In the genomic region with DNA sequence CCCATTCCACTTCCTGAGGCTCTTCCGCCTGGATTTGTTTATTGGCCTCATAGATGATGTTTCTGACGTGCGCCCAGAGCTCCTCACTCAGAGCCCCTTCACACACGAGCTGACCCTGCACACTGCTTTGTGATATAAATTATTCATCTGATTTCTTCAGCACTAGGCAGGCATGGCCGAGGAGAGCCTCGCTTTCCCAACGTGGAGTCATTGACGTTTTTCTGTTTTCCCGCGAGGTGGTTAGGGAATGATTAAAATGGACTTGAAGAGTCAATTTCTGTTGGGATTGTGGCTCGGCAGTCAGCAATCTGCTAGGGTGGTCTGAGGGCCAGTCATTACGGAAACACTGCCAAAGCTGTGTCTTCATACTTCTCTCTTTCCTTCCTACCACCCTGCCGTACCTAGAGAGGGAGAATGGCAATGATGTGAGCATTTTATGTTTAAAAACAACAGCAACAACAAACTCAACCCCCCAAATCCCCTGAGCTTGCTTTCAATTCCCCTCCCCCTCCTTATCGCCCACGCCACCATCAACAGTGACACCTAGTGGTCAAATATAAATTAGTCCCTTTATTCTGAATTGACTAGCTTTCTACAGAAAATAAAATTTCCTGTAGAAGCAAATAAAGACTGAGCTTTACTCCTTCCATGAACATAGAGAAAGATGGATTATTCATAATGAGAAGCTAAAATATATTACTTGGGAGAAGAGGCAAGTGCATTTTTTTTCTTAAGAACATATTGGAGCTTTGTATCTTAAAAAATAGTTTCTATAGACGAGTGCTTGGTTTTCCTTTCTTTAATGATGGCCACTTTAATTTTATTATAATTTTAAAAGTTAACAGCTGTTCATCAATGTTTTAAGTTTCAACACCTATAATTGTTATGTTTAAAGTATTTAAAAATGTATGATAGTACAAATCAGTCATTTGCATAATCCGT, we compare ENCODE assay signal across 1 cellular context.
TF ChIP-seq lines count a peak whose summit lies in the region.

No MANE protein-coding gene starts in this region.

TF ChIP-seq in HepG2, 621 proteins besides CTCF, POLR2A, EP300 and RAD21 (continued from another document and continues in another):
- TF ChIP-seq, protein P1, sequence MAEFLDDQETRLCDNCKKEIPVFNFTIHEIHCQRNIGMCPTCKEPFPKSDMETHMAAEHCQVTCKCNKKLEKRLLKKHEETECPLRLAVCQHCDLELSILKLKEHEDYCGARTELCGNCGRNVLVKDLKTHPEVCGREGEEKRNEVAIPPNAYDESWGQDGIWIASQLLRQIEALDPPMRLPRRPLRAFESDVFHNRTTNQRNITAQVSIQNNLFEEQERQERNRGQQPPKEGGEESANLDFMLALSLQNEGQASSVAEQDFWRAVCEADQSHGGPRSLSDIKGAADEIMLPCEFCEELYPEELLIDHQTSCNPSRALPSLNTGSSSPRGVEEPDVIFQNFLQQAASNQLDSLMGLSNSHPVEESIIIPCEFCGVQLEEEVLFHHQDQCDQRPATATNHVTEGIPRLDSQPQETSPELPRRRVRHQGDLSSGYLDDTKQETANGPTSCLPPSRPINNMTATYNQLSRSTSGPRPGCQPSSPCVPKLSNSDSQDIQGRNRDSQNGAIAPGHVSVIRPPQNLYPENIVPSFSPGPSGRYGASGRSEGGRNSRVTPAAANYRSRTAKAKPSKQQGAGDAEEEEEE (CRISPR knock-in tag; IDR thresholded peaks at IDR 0.05; ENCODE audit: borderline replicate concordance), result no peak
- TF ChIP-seq ZBTB7B (CRISPR knock-in tag; IDR thresholded peaks at IDR 0.05), result peak; percentile 52
- TF ChIP-seq ZNF329 (CRISPR knock-in tag; IDR thresholded peaks at IDR 0.05; ENCODE audit: low read depth), result no peak
- TF ChIP-seq TSC22D2 (CRISPR knock-in tag; IDR thresholded peaks at IDR 0.05; ENCODE audit: borderline replicate concordance), result no peak
- TF ChIP-seq ZMYM4 (CRISPR knock-in tag; IDR thresholded peaks at IDR 0.05), result peak; percentile 38; the same call in 1 of the 2 replicates
- no peak for TF ChIP-seq ATF7-NPFF (CRISPR knock-in tag; IDR thresholded peaks at IDR 0.05; ENCODE audit: low read depth)
- TF ChIP-seq ZNF350 (CRISPR knock-in tag; IDR thresholded peaks at IDR 0.05; ENCODE audit: borderline replicate concordance, low read depth), result peak; percentile 44; the same call in 1 of the 2 replicates
- no peak for TF ChIP-seq THYN1 (CRISPR knock-in tag; IDR thresholded peaks at IDR 0.05; ENCODE audit: borderline replicate concordance, low read depth)
- TF ChIP-seq GATA4 (IDR thresholded peaks at IDR 0.05; ENCODE audit: borderline replicate concordance, low read depth), result no peak
- TF ChIP-seq PRPF4 (IDR thresholded peaks at IDR 0.05; ENCODE audit: low read depth, low read length, poor library complexity, severe bottlenecking), result peak; percentile 44
- peak; percentile 67 for TF ChIP-seq STAG1 (CRISPR knock-in tag; IDR thresholded peaks at IDR 0.05)
- peak; percentile 43 for TF ChIP-seq ZFP36 (IDR thresholded peaks at IDR 0.05; ENCODE audit: borderline replicate concordance, low read depth, low read length, partially characterized antibody)
- TF ChIP-seq PHF21A (CRISPR knock-in tag; IDR thresholded peaks at IDR 0.05), result 0 out of 2 replicates have a peak, but pooled peaks have one; percentile 3
- peak; percentile 71 for TF ChIP-seq SMC3 (IDR thresholded peaks at IDR 0.05; ENCODE audit: low read length)
- TF ChIP-seq HMG20A (CRISPR knock-in tag; IDR thresholded peaks at IDR 0.05; ENCODE audit: borderline replicate concordance), result no peak
- TF ChIP-seq SRSF9 (IDR thresholded peaks at IDR 0.05; ENCODE audit: borderline replicate concordance, insufficient read depth, low read depth, low read length, poor library complexity, severe bottlenecking), result no peak
- no peak for TF ChIP-seq RFXANK (CRISPR knock-in tag; IDR thresholded peaks at IDR 0.05)
- TF ChIP-seq, protein P2, sequence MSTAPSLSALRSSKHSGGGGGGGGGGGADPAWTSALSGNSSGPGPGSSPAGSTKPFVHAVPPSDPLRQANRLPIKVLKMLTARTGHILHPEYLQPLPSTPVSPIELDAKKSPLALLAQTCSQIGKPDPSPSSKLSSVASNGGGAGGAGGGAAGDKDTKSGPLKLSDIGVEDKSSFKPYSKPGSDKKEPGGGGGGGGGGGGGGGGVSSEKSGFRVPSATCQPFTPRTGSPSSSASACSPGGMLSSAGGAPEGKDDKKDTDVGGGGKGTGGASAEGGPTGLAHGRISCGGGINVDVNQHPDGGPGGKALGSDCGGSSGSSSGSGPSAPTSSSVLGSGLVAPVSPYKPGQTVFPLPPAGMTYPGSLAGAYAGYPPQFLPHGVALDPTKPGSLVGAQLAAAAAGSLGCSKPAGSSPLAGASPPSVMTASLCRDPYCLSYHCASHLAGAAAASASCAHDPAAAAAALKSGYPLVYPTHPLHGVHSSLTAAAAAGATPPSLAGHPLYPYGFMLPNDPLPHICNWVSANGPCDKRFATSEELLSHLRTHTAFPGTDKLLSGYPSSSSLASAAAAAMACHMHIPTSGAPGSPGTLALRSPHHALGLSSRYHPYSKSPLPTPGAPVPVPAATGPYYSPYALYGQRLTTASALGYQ (CRISPR knock-in tag; IDR thresholded peaks at IDR 0.05), result no peak
- no peak for TF ChIP-seq ATM (IDR thresholded peaks at IDR 0.05; ENCODE audit: borderline replicate concordance)
- TF ChIP-seq NFIB (CRISPR knock-in tag; IDR thresholded peaks at IDR 0.05; ENCODE audit: borderline replicate concordance), result no peak
- TF ChIP-seq FOXK2 (IDR thresholded peaks at IDR 0.05), result no peak
- no peak for TF ChIP-seq PCBP2 (optimal IDR thresholded peaks at IDR 0.05; ENCODE audit: low read depth, low read length, poor library complexity, severe bottlenecking)
- TF ChIP-seq CHD2 (IDR thresholded peaks at IDR 0.05; ENCODE audit: low read depth, low read length), result peak; percentile 49; the same call in 1 of the 2 replicates
- no peak for TF ChIP-seq NFKB2 (CRISPR knock-in tag; IDR thresholded peaks at IDR 0.05; ENCODE audit: borderline replicate concordance)
- TF ChIP-seq JDP2 (CRISPR knock-in tag; IDR thresholded peaks at IDR 0.05; ENCODE audit: borderline replicate concordance), result no peak
- no peak for TF ChIP-seq ZNF446 (CRISPR knock-in tag; IDR thresholded peaks at IDR 0.05)
- TF ChIP-seq KMT2A (CRISPR knock-in tag; IDR thresholded peaks at IDR 0.05), result no peak
- TF ChIP-seq U2AF1 (optimal IDR thresholded peaks at IDR 0.05; ENCODE audit: low read depth, low read length), result no peak
- TF ChIP-seq, protein P3, sequence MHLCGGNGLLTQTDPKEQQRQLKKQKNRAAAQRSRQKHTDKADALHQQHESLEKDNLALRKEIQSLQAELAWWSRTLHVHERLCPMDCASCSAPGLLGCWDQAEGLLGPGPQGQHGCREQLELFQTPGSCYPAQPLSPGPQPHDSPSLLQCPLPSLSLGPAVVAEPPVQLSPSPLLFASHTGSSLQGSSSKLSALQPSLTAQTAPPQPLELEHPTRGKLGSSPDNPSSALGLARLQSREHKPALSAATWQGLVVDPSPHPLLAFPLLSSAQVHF (CRISPR knock-in tag; IDR thresholded peaks at IDR 0.05), result no peak
- no peak for TF ChIP-seq BRD4 (CRISPR knock-in tag; IDR thresholded peaks at IDR 0.05)
- TF ChIP-seq TBX2 (CRISPR knock-in tag; IDR thresholded peaks at IDR 0.05; ENCODE audit: borderline replicate concordance), result no peak
- TF ChIP-seq TEAD2 (CRISPR knock-in tag; IDR thresholded peaks at IDR 0.05), result no peak
- no peak for TF ChIP-seq ARID2 (CRISPR knock-in tag; IDR thresholded peaks at IDR 0.05; ENCODE audit: borderline replicate concordance)
- no peak for TF ChIP-seq IRF2 (CRISPR knock-in tag; IDR thresholded peaks at IDR 0.05)
- TF ChIP-seq, protein P4, sequence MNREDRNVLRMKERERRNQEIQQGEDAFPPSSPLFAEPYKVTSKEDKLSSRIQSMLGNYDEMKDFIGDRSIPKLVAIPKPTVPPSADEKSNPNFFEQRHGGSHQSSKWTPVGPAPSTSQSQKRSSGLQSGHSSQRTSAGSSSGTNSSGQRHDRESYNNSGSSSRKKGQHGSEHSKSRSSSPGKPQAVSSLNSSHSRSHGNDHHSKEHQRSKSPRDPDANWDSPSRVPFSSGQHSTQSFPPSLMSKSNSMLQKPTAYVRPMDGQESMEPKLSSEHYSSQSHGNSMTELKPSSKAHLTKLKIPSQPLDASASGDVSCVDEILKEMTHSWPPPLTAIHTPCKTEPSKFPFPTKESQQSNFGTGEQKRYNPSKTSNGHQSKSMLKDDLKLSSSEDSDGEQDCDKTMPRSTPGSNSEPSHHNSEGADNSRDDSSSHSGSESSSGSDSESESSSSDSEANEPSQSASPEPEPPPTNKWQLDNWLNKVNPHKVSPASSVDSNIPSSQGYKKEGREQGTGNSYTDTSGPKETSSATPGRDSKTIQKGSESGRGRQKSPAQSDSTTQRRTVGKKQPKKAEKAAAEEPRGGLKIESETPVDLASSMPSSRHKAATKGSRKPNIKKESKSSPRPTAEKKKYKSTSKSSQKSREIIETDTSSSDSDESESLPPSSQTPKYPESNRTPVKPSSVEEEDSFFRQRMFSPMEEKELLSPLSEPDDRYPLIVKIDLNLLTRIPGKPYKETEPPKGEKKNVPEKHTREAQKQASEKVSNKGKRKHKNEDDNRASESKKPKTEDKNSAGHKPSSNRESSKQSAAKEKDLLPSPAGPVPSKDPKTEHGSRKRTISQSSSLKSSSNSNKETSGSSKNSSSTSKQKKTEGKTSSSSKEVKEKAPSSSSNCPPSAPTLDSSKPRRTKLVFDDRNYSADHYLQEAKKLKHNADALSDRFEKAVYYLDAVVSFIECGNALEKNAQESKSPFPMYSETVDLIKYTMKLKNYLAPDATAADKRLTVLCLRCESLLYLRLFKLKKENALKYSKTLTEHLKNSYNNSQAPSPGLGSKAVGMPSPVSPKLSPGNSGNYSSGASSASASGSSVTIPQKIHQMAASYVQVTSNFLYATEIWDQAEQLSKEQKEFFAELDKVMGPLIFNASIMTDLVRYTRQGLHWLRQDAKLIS (CRISPR knock-in tag; IDR thresholded peaks at IDR 0.05), result no peak
- TF ChIP-seq, protein P5, sequence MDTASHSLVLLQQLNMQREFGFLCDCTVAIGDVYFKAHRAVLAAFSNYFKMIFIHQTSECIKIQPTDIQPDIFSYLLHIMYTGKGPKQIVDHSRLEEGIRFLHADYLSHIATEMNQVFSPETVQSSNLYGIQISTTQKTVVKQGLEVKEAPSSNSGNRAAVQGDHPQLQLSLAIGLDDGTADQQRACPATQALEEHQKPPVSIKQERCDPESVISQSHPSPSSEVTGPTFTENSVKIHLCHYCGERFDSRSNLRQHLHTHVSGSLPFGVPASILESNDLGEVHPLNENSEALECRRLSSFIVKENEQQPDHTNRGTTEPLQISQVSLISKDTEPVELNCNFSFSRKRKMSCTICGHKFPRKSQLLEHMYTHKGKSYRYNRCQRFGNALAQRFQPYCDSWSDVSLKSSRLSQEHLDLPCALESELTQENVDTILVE (CRISPR knock-in tag; IDR thresholded peaks at IDR 0.05), result no peak
- TF ChIP-seq PAWR (CRISPR knock-in tag; IDR thresholded peaks at IDR 0.05; ENCODE audit: borderline replicate concordance), result no peak
- TF ChIP-seq, protein P6, sequence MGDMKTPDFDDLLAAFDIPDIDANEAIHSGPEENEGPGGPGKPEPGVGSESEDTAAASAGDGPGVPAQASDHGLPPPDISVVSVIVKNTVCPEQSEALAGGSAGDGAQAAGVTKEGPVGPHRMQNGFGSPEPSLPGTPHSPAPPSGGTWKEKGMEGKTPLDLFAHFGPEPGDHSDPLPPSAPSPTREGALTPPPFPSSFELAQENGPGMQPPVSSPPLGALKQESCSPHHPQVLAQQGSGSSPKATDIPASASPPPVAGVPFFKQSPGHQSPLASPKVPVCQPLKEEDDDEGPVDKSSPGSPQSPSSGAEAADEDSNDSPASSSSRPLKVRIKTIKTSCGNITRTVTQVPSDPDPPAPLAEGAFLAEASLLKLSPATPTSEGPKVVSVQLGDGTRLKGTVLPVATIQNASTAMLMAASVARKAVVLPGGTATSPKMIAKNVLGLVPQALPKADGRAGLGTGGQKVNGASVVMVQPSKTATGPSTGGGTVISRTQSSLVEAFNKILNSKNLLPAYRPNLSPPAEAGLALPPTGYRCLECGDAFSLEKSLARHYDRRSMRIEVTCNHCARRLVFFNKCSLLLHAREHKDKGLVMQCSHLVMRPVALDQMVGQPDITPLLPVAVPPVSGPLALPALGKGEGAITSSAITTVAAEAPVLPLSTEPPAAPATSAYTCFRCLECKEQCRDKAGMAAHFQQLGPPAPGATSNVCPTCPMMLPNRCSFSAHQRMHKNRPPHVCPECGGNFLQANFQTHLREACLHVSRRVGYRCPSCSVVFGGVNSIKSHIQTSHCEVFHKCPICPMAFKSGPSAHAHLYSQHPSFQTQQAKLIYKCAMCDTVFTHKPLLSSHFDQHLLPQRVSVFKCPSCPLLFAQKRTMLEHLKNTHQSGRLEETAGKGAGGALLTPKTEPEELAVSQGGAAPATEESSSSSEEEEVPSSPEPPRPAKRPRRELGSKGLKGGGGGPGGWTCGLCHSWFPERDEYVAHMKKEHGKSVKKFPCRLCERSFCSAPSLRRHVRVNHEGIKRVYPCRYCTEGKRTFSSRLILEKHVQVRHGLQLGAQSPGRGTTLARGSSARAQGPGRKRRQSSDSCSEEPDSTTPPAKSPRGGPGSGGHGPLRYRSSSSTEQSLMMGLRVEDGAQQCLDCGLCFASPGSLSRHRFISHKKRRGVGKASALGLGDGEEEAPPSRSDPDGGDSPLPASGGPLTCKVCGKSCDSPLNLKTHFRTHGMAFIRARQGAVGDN (CRISPR knock-in tag; IDR thresholded peaks at IDR 0.05), result no peak
- TF ChIP-seq, protein P7, sequence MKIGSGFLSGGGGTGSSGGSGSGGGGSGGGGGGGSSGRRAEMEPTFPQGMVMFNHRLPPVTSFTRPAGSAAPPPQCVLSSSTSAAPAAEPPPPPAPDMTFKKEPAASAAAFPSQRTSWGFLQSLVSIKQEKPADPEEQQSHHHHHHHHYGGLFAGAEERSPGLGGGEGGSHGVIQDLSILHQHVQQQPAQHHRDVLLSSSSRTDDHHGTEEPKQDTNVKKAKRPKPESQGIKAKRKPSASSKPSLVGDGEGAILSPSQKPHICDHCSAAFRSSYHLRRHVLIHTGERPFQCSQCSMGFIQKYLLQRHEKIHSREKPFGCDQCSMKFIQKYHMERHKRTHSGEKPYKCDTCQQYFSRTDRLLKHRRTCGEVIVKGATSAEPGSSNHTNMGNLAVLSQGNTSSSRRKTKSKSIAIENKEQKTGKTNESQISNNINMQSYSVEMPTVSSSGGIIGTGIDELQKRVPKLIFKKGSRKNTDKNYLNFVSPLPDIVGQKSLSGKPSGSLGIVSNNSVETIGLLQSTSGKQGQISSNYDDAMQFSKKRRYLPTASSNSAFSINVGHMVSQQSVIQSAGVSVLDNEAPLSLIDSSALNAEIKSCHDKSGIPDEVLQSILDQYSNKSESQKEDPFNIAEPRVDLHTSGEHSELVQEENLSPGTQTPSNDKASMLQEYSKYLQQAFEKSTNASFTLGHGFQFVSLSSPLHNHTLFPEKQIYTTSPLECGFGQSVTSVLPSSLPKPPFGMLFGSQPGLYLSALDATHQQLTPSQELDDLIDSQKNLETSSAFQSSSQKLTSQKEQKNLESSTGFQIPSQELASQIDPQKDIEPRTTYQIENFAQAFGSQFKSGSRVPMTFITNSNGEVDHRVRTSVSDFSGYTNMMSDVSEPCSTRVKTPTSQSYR (CRISPR knock-in tag; IDR thresholded peaks at IDR 0.05; ENCODE audit: borderline replicate concordance), result peak; percentile 97
- TF ChIP-seq MXD4 (CRISPR knock-in tag; IDR thresholded peaks at IDR 0.05), result no peak
- no peak for TF ChIP-seq NPAS2 (CRISPR knock-in tag; IDR thresholded peaks at IDR 0.05; ENCODE audit: borderline replicate concordance)
- no peak for TF ChIP-seq HNRNPLL (IDR thresholded peaks at IDR 0.05; ENCODE audit: low read depth, low read length, poor library complexity, severe bottlenecking)
- no peak for TF ChIP-seq REXO4 (CRISPR knock-in tag; IDR thresholded peaks at IDR 0.05; ENCODE audit: borderline replicate concordance)
- TF ChIP-seq ZNF501 (CRISPR knock-in tag; IDR thresholded peaks at IDR 0.05), result peak; percentile 55; the same call in 1 of the 2 replicates
- TF ChIP-seq, protein P8, sequence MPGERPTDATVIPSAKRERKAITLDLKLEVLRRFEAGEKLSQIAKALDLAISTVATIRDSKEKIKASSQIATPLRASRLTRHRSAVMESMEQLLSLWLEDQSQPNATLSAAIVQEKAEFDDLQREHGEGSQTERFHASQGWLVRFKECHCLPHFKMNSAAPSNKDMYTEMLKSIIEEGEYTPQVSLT (CRISPR knock-in tag; IDR thresholded peaks at IDR 0.05; ENCODE audit: borderline replicate concordance, low read depth), result no peak
- no peak for TF ChIP-seq NFRKB (IDR thresholded peaks at IDR 0.05)
